Comparison of ENCODE assay signal across 12 cellular contexts in genomic region chr15:96336045-96336642, GRCh38. TPM values are rescaled to one million over a fixed set of nuclear protein-coding genes. Genes with fewer than 3 reads are reported as not detected.
DNase-seq lines count a peak whose midpoint lies in the region; ATAC-seq and TF ChIP-seq lines count a peak whose summit lies in the region.
"Had no signal": no experiment of that assay in that cellular context is flagged by ENCODE, and none has a peak within 500 bp of the region (broad histone marks: within the 10 kb centered on the region; RNA-seq: fewer than 3 reads in every experiment).

No MANE protein-coding gene starts in this region.

- DNase-seq in G401 (ENCODE audit: low spot score) = peak; percentile 52
- DNase-seq in SK-N-MC (ENCODE audit: low read depth, low spot score) = no peak
- DNase-seq in fibroblast of the aortic adventitia (ENCODE audit: low read depth) = no peak
- no peak for DNase-seq in sigmoid colon
- DNase-seq in NCI-H2107 (lab: John Stamatoyannopoulos, UW) = no peak
- no peak for DNase-seq in AG08395 (ENCODE audit: low spot score)
- DNase-seq in stimulated activated CD4-positive, alpha-beta T cell treated with anti-CD3 and anti-CD28 coated beads, Interleukin-2, amount 100 ng/mL, for 48 hours = no peak
- DNase-seq: activated CD8-positive, alpha-beta T cell treated with anti-CD3 and anti-CD28 coated beads, Interleukin-2, amount 10 ng/mL, durations not matched to agents 7 days and 5 days; H9; NCI-H1436 treated with DMSO at 0.1 percent for 48 hours; stimulated activated CD4-positive, alpha-beta T cell treated with anti-CD3 and anti-CD28 coated beads, Interleukin-2, amount 100 ng/mL, for 24 hours had no signal

- in situ Hi-C loops in G401 (cut with HindIII; ENCODE audit: low sequenced_read_pairs) = no loop called here

- WGBS in sigmoid colon, 2 donors = 1 to 8% methylated on average over 9 of the region's 9 CpGs

- H3K27ac ChIP-seq in SK-N-MC (no peak overlapping the region), sigmoid colon (peak overlapping the region; percentile 92 to 97 (median 94))

- no peak for TF ChIP-seq POLR2A in sigmoid colon (IDR thresholded peaks at IDR 0.05)

- H3K9ac ChIP-seq in SK-N-MC (ENCODE audit: insufficient read length) = peak overlapping the region; percentile 50

- ATAC-seq in GM18502 (IDR thresholded peaks at IDR 0.05; ENCODE audit: poor library complexity, unreplicated experiment) = no peak
- ATAC-seq: activated CD8-positive, alpha-beta T cell treated with anti-CD3 and anti-CD28 coated beads, Interleukin-2, amount 10 ng/mL, durations not matched to agents 7 days and 5 days had no signal

- H3K27me3 ChIP-seq in sigmoid colon = no peaks in the 10 kb centered on the region

- H3K36me3 ChIP-seq in SK-N-MC (ENCODE audit: insufficient read depth, low read length) = peaks cover 44% of the 10 kb centered on the region
- H3K36me3 ChIP-seq in sigmoid colon = peaks cover 0 to 16% (median 3%) of the 10 kb centered on the region in 4 donors

- TF ChIP-seq CTCF in fibroblast of the aortic adventitia (IDR thresholded peaks at IDR 0.05; ENCODE audit: insufficient read depth, low read length) (no peak), sigmoid colon (IDR thresholded peaks at IDR 0.05) (no peak)

- peaks cover 0 to 23% (median 7%) of the 10 kb centered on the region in 4 donors for H3K4me1 ChIP-seq in sigmoid colon

- H3K9me3 ChIP-seq in SK-N-MC (ENCODE audit: low read depth, low read length) (no peaks in the 10 kb centered on the region), sigmoid colon (no peaks in the 10 kb centered on the region)

- H3K4me3 ChIP-seq in SK-N-MC (peak overlapping the region; percentile 85), fibroblast of the aortic adventitia (ENCODE audit: low read depth, low read length) (peak overlapping the region; percentile 96), sigmoid colon (peak overlapping the region; percentile 75 to 89 (median 85))

- no peak for TF ChIP-seq EP300 in sigmoid colon (IDR thresholded peaks at IDR 0.05)

- intact Hi-C loops in sigmoid colon (cut with DNase I) = loop anchor here (10.0 kb wide), 1 partner anchor 1491 kb away; no protein-coding TSS in a partner anchor

RNA-seq across cellular contexts. Expression of gene NR2F2, which starts 5.6 kb away (rescaled TPM):
- total RNA-seq in G401 (2014; rRNA removed; shearing (Covaris generic)) = 2.3 and 3.6 TPM in 2 replicates
- total RNA-seq in fibroblast of the aortic adventitia (ENCODE audit: low replicate concordance) (15.5 and 20.2 TPM in 2 replicates), sigmoid colon (10 to 100 TPM; 24.0 to 47.9 (median 31.0) TPM)
- 10 to 100 TPM; 12.6 to 20.0 (median 12.9) TPM for polyA plus RNA-seq in sigmoid colon
- total RNA-seq: activated CD8-positive, alpha-beta T cell treated with anti-CD3 and anti-CD28 coated beads, Interleukin-2, amount 10 ng/mL, durations not matched to agents 7 days and 5 days had no signal
